8 cellular contexts compared by ENCODE assay signal in genomic region chr2:37671013-37671815, GRCh38. TPM values are rescaled to one million over a fixed set of nuclear protein-coding genes. Genes with fewer than 3 reads are reported as not detected.
A peak's percentile ranks its signal among the peaks of the same experiment; 100 is the strongest.
DNase-seq lines count a peak whose midpoint lies in the region; ATAC-seq lines count a peak whose summit lies in the region.

A gene with protein sequence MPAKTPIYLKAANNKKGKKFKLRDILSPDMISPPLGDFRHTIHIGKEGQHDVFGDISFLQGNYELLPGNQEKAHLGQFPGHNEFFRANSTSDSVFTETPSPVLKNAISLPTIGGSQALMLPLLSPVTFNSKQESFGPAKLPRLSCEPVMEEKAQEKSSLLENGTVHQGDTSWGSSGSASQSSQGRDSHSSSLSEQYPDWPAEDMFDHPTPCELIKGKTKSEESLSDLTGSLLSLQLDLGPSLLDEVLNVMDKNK (minus strand): TSS chr2:37671642. CDS start chr2:37646587, 25,055 bp downstream.

- H3K4me1 Mint-ChIP-seq in stimulated activated naive B cell treated with anti-CD40 and anti-IgM and Interleukin-4, amounts not matched to agents 10 μg/mL and 1 μg/mL and 100 μg/mL, for 72 hours: peaks cover 21 to 41% of the 10 kb centered on the region in 2 donors

- H3K9me3 ChIP-seq in mucosa of stomach (ENCODE audit: control insufficient read depth, low read length): no peaks in the 10 kb centered on the region

- peaks cover 10% of the 10 kb centered on the region for H3K4me1 ChIP-seq in mucosa of stomach (ENCODE audit: control insufficient read depth, insufficient read depth, low read length)

- no peaks in the 10 kb centered on the region for H3K36me3 ChIP-seq in mucosa of stomach (ENCODE audit: control insufficient read depth, insufficient read depth, low read length)

- H3K27me3 ChIP-seq in mucosa of stomach (ENCODE audit: control insufficient read depth, insufficient read depth, low read length): peaks cover 13% of the 10 kb centered on the region

- no peaks in the 10 kb centered on the region for H3K27me3 Mint-ChIP-seq in stimulated activated naive B cell treated with anti-CD40 and anti-IgM and Interleukin-4, amounts not matched to agents 10 μg/mL and 1 μg/mL and 100 μg/mL, for 72 hours

- in situ Hi-C loops in endometrial microvascular endothelial cells (cut with HindIII; ENCODE audit: inconsistent ontology term, low pct_unique_long_range_greater_than_20kb, low sequenced_read_pairs): no loop called here

- H3K4me3 ChIP-seq in mucosa of stomach (ENCODE audit: low read length): peak within 1 kb of the TSS; percentile 88

- H3K27ac Mint-ChIP-seq in stimulated activated naive B cell treated with anti-CD40 and anti-IgM and Interleukin-4, amounts not matched to agents 10 μg/mL and 1 μg/mL and 100 μg/mL, for 72 hours: peak within 1 kb of the TSS; percentile 94

- DNase-seq in 8988T (peak; percentile 64), NCI-H526 treated with DMSO at 0.1 percent for 48 hours (lab: John Stamatoyannopoulos, UW) (peak; percentile 69)
- peak; percentile 38 to 51 for DNase-seq in activated CD8-positive, alpha-beta memory T cell treated with anti-CD3 and anti-CD28 coated beads for 4 hours (ENCODE audit: low read depth in 2 of 2)
- no peak for DNase-seq in stimulated activated naive B cell treated with anti-CD40 and anti-IgM and Interleukin-4, amounts not matched to agents 10 μg/mL and 1 μg/mL and 100 μg/mL, for 72 hours

- H3K9ac ChIP-seq in mucosa of stomach (ENCODE audit: low read length): peak within 1 kb of the TSS; percentile 79

- H3K9me3 Mint-ChIP-seq in stimulated activated naive B cell treated with anti-CD40 and anti-IgM and Interleukin-4, amounts not matched to agents 10 μg/mL and 1 μg/mL and 100 μg/mL, for 72 hours: no peaks in the 10 kb centered on the region

- H3K36me3 Mint-ChIP-seq in stimulated activated naive B cell treated with anti-CD40 and anti-IgM and Interleukin-4, amounts not matched to agents 10 μg/mL and 1 μg/mL and 100 μg/mL, for 72 hours: no peaks in the 10 kb centered on the region

- H3K4me3 Mint-ChIP-seq in stimulated activated naive B cell treated with anti-CD40 and anti-IgM and Interleukin-4, amounts not matched to agents 10 μg/mL and 1 μg/mL and 100 μg/mL, for 72 hours: peak within 1 kb of the TSS; percentile 87 to 90

- ATAC-seq in GM18520 (IDR thresholded peaks at IDR 0.05; ENCODE audit: unreplicated experiment): peak; percentile 24
- ATAC-seq in HG03045 (IDR thresholded peaks at IDR 0.05; ENCODE audit: unreplicated experiment): peak; percentile 58
- peak; percentile 61 to 75 for ATAC-seq in stimulated activated naive B cell treated with anti-CD40 and anti-IgM and Interleukin-4, amounts not matched to agents 10 μg/mL and 1 μg/mL and 100 μg/mL, for 72 hours (replicated peaks)

RNA-seq across cellular contexts. Expression of the gene that starts here (rescaled TPM):
- total RNA-seq in endometrial microvascular endothelial cells (ENCODE audit: inconsistent ontology term): 40.1 TPM
